In genomic region chr6:123925360-123925759, GRCh38 we compare ENCODE assay signal across 10 cellular contexts.
DNase-seq lines count a peak whose midpoint lies in the region; ATAC-seq lines count a peak whose summit lies in the region.
"Had no signal": no experiment of that assay in that cellular context is flagged by ENCODE, and none has a peak within 500 bp of the region (broad histone marks: within the 10 kb centered on the region; RNA-seq: fewer than 3 reads in every experiment).

No MANE protein-coding gene starts in this region.

- no peak overlapping the region for H3K4me3 ChIP-seq in CD8-positive, alpha-beta memory T cell (ENCODE audit: low read length)
- H3K4me3 ChIP-seq: coronary artery had no signal

- H3K27ac ChIP-seq in CD8-positive, alpha-beta memory T cell (ENCODE audit: low read depth, low read length), result no peak overlapping the region
- H3K27ac ChIP-seq: coronary artery had no signal

- peak; percentile 98 for ATAC-seq in HG02981 (IDR thresholded peaks at IDR 0.05; ENCODE audit: unreplicated experiment)
- peak; percentile 52 to 53 for ATAC-seq in stimulated activated naive B cell treated with anti-CD40 and anti-IgM and Interleukin-4, amounts not matched to agents 10 μg/mL and 1 μg/mL and 100 μg/mL, for 72 hours (replicated peaks)

- peaks cover 0 to 2% of the 10 kb centered on the region in 2 donors for H3K4me1 Mint-ChIP-seq in stimulated activated naive B cell treated with anti-CD40 and anti-IgM and Interleukin-4, amounts not matched to agents 10 μg/mL and 1 μg/mL and 100 μg/mL, for 72 hours
- no peaks in the 10 kb centered on the region for H3K4me1 Mint-ChIP-seq in CD8-positive, alpha-beta memory T cell

- no peaks in the 10 kb centered on the region for H3K27me3 Mint-ChIP-seq in stimulated activated naive B cell treated with anti-CD40 and anti-IgM and Interleukin-4, amounts not matched to agents 10 μg/mL and 1 μg/mL and 100 μg/mL, for 72 hours
- H3K27me3 Mint-ChIP-seq in CD8-positive, alpha-beta memory T cell, result no peaks in the 10 kb centered on the region

- no peaks in the 10 kb centered on the region for H3K36me3 Mint-ChIP-seq in stimulated activated naive B cell treated with anti-CD40 and anti-IgM and Interleukin-4, amounts not matched to agents 10 μg/mL and 1 μg/mL and 100 μg/mL, for 72 hours
- H3K36me3 Mint-ChIP-seq in CD8-positive, alpha-beta memory T cell, result no peaks in the 10 kb centered on the region

- POLR2A ChIA-PET in CD8-positive, alpha-beta memory T cell (lab: Charles Lee), result no interaction called here

- no peaks in the 10 kb centered on the region for H3K36me3 ChIP-seq in CD8-positive, alpha-beta memory T cell (ENCODE audit: insufficient read depth, low read length)

- no peak overlapping the region for H3K4me3 Mint-ChIP-seq in stimulated activated naive B cell treated with anti-CD40 and anti-IgM and Interleukin-4, amounts not matched to agents 10 μg/mL and 1 μg/mL and 100 μg/mL, for 72 hours
- no peak overlapping the region for H3K4me3 Mint-ChIP-seq in CD8-positive, alpha-beta memory T cell

- peaks cover 1 to 13% of the 10 kb centered on the region in 2 donors for H3K9me3 Mint-ChIP-seq in stimulated activated naive B cell treated with anti-CD40 and anti-IgM and Interleukin-4, amounts not matched to agents 10 μg/mL and 1 μg/mL and 100 μg/mL, for 72 hours
- H3K9me3 Mint-ChIP-seq in CD8-positive, alpha-beta memory T cell, result peaks cover 0 to 10% (median 6%) of the 10 kb centered on the region in 5 donors

- no peaks in the 10 kb centered on the region for H3K27me3 ChIP-seq in CD8-positive, alpha-beta memory T cell (ENCODE audit: insufficient read depth, low read length, poor library complexity, severe bottlenecking)

- CTCF ChIA-PET in CD8-positive, alpha-beta memory T cell (lab: Charles Lee), result no interaction called here

- H3K27ac Mint-ChIP-seq in stimulated activated naive B cell treated with anti-CD40 and anti-IgM and Interleukin-4, amounts not matched to agents 10 μg/mL and 1 μg/mL and 100 μg/mL, for 72 hours, result no peak overlapping the region
- no peak overlapping the region for H3K27ac Mint-ChIP-seq in CD8-positive, alpha-beta memory T cell

- DNase-seq in NCI-H748 (lab: John Stamatoyannopoulos, UW; ENCODE audit: unreplicated experiment) (peak; percentile 36), NCI-H748 treated with DMSO at 0.1 percent for 48 hours (lab: John Stamatoyannopoulos, UW) (no peak), NCI-H526 treated with DMSO at 0.1 percent for 48 hours (lab: John Stamatoyannopoulos, UW) (peak; percentile 64), NCI-H1092 (lab: John Stamatoyannopoulos, UW) (no peak), islet precursor cell (no peak)
- DNase-seq in stimulated activated naive B cell treated with anti-CD40 and anti-IgM and Interleukin-4, amounts not matched to agents 10 μg/mL and 1 μg/mL and 100 μg/mL, for 72 hours, result no peak
- no peak for DNase-seq in CD8-positive, alpha-beta memory T cell
- DNase-seq: T1000 had no signal

- H3K4me1 ChIP-seq in CD8-positive, alpha-beta memory T cell (ENCODE audit: insufficient read depth, low read length), result no peaks in the 10 kb centered on the region

- no peaks in the 10 kb centered on the region for H3K9me3 ChIP-seq in CD8-positive, alpha-beta memory T cell (ENCODE audit: low read length)

Comparison
In these comparisons a context has a peak if more than half of its experiments do, and no peak if none do; other contexts are left out.
1. DNase-seq: peak in NCI-H748 (single experiment) and NCI-H526 treated with DMSO at 0.1 percent for 48 hours (single experiment); none in NCI-H748 treated with DMSO at 0.1 percent for 48 hours (single experiment), stimulated activated naive B cell treated with anti-CD40 and anti-IgM and Interleukin-4, amounts not matched to agents 10 μg/mL and 1 μg/mL and 100 μg/mL, for 72 hours (single experiment), CD8-positive, alpha-beta memory T cell (0 of 5), NCI-H1092 (single experiment) and islet precursor cell (single experiment).